16 cellular contexts compared by ENCODE assay signal in the genomic region with DNA sequence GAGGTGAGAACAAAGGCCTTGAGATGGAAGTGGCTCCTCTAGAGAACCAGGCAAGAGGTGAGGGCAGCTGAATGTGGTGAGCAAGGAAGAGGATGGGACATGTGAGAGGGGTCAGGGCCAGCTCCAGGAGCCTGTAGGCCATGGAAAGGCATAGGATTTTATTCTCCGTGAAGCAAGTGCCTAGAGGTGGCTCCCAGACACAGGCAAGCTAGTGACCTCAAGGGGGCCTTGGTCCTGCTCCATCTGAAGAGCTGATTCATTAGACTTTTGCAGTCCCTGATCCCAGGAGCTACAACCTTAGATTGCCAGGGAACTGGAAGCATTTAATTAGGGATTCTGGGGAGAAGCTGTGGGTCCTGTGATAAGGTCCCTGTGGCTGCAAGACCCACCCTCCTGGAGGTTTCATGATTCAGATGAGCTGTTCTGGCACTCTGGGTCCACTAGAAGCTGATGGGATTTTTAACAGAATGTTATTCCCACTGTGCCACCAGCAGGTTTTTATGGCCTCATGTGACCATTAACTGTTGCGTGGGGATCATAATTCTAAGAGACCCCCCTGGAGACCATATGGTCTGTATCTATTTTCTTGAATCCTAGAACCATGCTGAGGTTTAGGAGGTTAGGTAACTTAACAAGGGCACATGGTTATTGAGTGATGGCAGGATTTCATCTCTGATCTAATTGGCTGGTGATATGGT.
"Had no signal": no experiment of that assay in that cellular context is flagged by ENCODE, and none has a peak within 500 bp of the region (broad histone marks: within the 10 kb centered on the region; RNA-seq: fewer than 3 reads in every experiment).

No MANE protein-coding gene starts in this region.

- H3K36me3 ChIP-seq: colonic mucosa had no signal

- DNase-seq: activated CD4-positive, alpha-beta T cell treated with anti-CD3 and anti-CD28 coated beads, Interleukin-2, amount 50 U/mL, for 4 hours; activated CD4-positive, CD25-positive, alpha-beta regulatory T cell treated with anti-CD3 and anti-CD28 coated beads, Interleukin-2, amount 50 U/mL, for 72 hours; activated gamma-delta T cell; activated naive CD8-positive, alpha-beta T cell treated with anti-CD3 and anti-CD28 coated beads, Interleukin-2, amount 10 ng/mL, durations not matched to agents 7 days and 5 days; activated T-cell treated with anti-CD3 and anti-CD28 coated beads, Interleukin-2, amount 50 U/mL, for 4 hours; central memory CD4-positive, alpha-beta T cell; colonic mucosa; immature natural killer cell; lower lobe of right lung; retina; stimulated activated naive CD4-positive, alpha-beta T cell treated with Interleukin-2 at 50 U/mL for 16 hours; substantia nigra had no signal

- H3K9me3 ChIP-seq: colonic mucosa, esophagus muscularis mucosa, lower lobe of right lung, tibial nerve had no signal

- H3K27ac ChIP-seq: colonic mucosa, esophagus muscularis mucosa, lower lobe of right lung, parathyroid adenoma, tibial nerve had no signal

- H3K4me3 Mint-ChIP-seq: activated naive CD8-positive, alpha-beta T cell treated with anti-CD3 and anti-CD28 coated beads, Interleukin-2, amount 10 ng/mL, durations not matched to agents 7 days and 5 days; activated T-cell treated with anti-CD3 and anti-CD28 coated beads, Interleukin-2, amount 50 U/mL, for 4 hours; brain; immature natural killer cell had no signal

- ATAC-seq: activated T-cell treated with anti-CD3 and anti-CD28 coated beads, Interleukin-2, amount 50 U/mL, for 4 hours had no signal

- H3K27me3 ChIP-seq: colonic mucosa, esophagus muscularis mucosa, tibial nerve had no signal

- H3K4me1 ChIP-seq: colonic mucosa, lower lobe of right lung, tibial nerve had no signal

- H3K9me3 Mint-ChIP-seq: activated naive CD8-positive, alpha-beta T cell treated with anti-CD3 and anti-CD28 coated beads, Interleukin-2, amount 10 ng/mL, durations not matched to agents 7 days and 5 days; immature natural killer cell had no signal

- H3K27me3 Mint-ChIP-seq: activated naive CD8-positive, alpha-beta T cell treated with anti-CD3 and anti-CD28 coated beads, Interleukin-2, amount 10 ng/mL, durations not matched to agents 7 days and 5 days; brain had no signal

- H3K27ac Mint-ChIP-seq: activated naive CD8-positive, alpha-beta T cell treated with anti-CD3 and anti-CD28 coated beads, Interleukin-2, amount 10 ng/mL, durations not matched to agents 7 days and 5 days; brain had no signal

- H3K4me1 Mint-ChIP-seq: activated naive CD8-positive, alpha-beta T cell treated with anti-CD3 and anti-CD28 coated beads, Interleukin-2, amount 10 ng/mL, durations not matched to agents 7 days and 5 days; brain had no signal

- H3K4me3 ChIP-seq: colonic mucosa, esophagus muscularis mucosa, lower lobe of right lung, tibial nerve had no signal
